Comparison of ENCODE assay signal across 11 cellular contexts in the genomic region with DNA sequence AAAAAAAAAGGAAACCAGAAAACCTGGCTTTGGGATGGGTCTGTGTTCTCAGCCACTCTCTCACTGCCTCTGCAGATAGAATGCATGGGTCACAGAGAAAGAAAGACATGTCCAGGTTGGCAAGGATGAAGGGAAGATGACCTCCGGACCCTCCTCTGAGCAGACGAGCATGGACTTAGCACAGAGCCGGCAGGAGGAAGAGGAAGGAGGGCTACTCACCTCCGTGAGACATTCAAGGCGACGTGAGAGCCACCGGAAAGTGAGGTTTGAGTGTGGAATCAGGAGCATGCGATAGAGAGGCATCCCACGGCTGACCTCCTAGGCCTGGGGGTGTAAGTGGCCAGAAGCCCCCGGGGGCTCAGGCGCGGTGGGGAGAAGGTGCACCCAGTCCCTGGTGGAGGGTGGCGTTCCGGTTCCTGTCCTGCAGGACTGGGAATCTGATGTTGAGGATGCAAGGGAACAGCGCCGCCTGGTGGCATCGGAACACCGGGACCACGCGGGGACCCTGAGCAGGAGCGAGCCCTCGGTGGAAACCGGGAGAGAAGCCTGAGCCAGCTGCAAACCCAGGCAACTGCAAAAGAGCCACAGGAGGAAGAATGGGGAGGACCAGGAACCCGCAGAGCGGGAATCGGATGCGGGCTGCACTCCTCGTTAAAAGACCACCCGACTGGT. TPM values are rescaled to one million over a fixed set of nuclear protein-coding genes. Genes with fewer than 3 reads are reported as not detected.
DNase-seq lines count a peak whose midpoint lies in the region; ATAC-seq, FAIRE-seq and TF ChIP-seq lines count a peak whose summit lies in the region.
"Not testable (repeated sequence)": the region's sequence is repeated elsewhere in the genome, so short reads cannot be mapped to it uniquely, and the experiment has no call there.
"Had no signal": no experiment of that assay in that cellular context is flagged by ENCODE, and none has a peak within 500 bp of the region (broad histone marks: within the 10 kb centered on the region; RNA-seq: fewer than 3 reads in every experiment).

No MANE protein-coding gene starts in this region.

- FAIRE-seq in GM12878 (lab: Jason Lieb, UNC), result not testable (repeated sequence)

- POLR2A ChIA-PET in GM12878 (lab: Charles Lee), result not testable (repeated sequence)

- TF ChIP-seq RAD21 in GM12878 (IDR thresholded peaks at IDR 0.05; ENCODE audit: insufficient read depth, low read depth, low read length), result not testable (repeated sequence)

- not testable (repeated sequence) for H3K9me3 ChIP-seq in GM12878 (replicated peaks; ENCODE audit: control insufficient read depth, insufficient read depth, low read length); right cardiac atrium (ENCODE audit: control insufficient read depth, low read length); right lobe of liver

- in situ Hi-C loops in GM12878 (cut with MboI), result not testable (repeated sequence)

- CTCF ChIA-PET in GM12878 (lab: Yijun Ruan, JAX), result not testable (repeated sequence)

- not testable (repeated sequence) for H3K27ac Mint-ChIP-seq in stimulated activated naive CD8-positive, alpha-beta T cell treated with anti-CD3 and anti-CD28 coated beads, Interleukin-15, amount 100 ng/mL, for 72 hours

- not testable (repeated sequence) for H3K36me3 ChIP-seq in GM12878 (ENCODE audit: control insufficient read depth in 2 of 2, insufficient read depth in 2 of 2, low read length in 1 of 2); right lobe of liver

- not testable (repeated sequence) for BruUV-seq in GM12878 (replicated peaks; lab: Mats Ljungman, UMichigan)

- intact Hi-C loops in GM12878 (cut with micrococcal nuclease; ENCODE audit: unreplicated experiment); Right ventricle myocardium inferior (cut with DNase I); right cardiac atrium (cut with DNase I); right lobe of liver (cut with DNase I): not testable (repeated sequence)

- H3K4me2 ChIP-seq in GM12878 (ENCODE audit: control insufficient read depth, insufficient read depth), result not testable (repeated sequence)

- DNase-seq in GM12878 (ENCODE audit: low read depth, low spot score); Right ventricle myocardium inferior (ENCODE audit: missing footprints); right cardiac atrium; right lobe of liver; stimulated activated naive CD8-positive, alpha-beta T cell treated with anti-CD3 and anti-CD28 coated beads, Interleukin-15, amount 100 ng/mL, for 72 hours: not testable (repeated sequence)

- H3K27me3 ChIP-seq in GM12878 (replicated peaks in 1 of 2; ENCODE audit: control insufficient read depth in 2 of 2, insufficient read depth in 2 of 2, low read length in 1 of 2); right cardiac atrium (ENCODE audit: control insufficient read depth, insufficient read depth); right lobe of liver: not testable (repeated sequence)

- H3K9me3 Mint-ChIP-seq in stimulated activated naive CD8-positive, alpha-beta T cell treated with anti-CD3 and anti-CD28 coated beads, Interleukin-15, amount 100 ng/mL, for 72 hours, result not testable (repeated sequence)

- not testable (repeated sequence) for H4K20me1 ChIP-seq in GM12878 (ENCODE audit: control insufficient read depth, insufficient read depth)

- not testable (repeated sequence) for TF ChIP-seq CTCF in GM12878 (IDR thresholded peaks at IDR 0.05 in 2 of 3, conservative IDR thresholded peaks at IDR 0.05 in 1 of 3; ENCODE audit: control insufficient read depth in 2 of 3, extremely low read depth in 1 of 3, insufficient read depth in 1 of 3, low read depth in 3 of 3, low read length in 3 of 3); right lobe of liver (IDR thresholded peaks at IDR 0.05)

- H3K27ac ChIP-seq in GM12878 (ENCODE audit: control insufficient read depth, insufficient read depth); right cardiac atrium (ENCODE audit: low read length); right lobe of liver: not testable (repeated sequence)

- not testable (repeated sequence) for H3K79me2 ChIP-seq in GM12878 (ENCODE audit: control insufficient read depth, insufficient read depth, low read length)

- not testable (repeated sequence) for TF ChIP-seq POLR2A in GM12878 (IDR thresholded peaks at IDR 0.05; ENCODE audit: low read depth, low read length); right lobe of liver (IDR thresholded peaks at IDR 0.05)

- H3K27me3 Mint-ChIP-seq in stimulated activated naive CD8-positive, alpha-beta T cell treated with anti-CD3 and anti-CD28 coated beads, Interleukin-15, amount 100 ng/mL, for 72 hours, result not testable (repeated sequence)

- RAD21 ChIA-PET in GM12878 (lab: Charles Lee; ENCODE audit: unreplicated experiment), result not testable (repeated sequence)

- TF ChIP-seq EP300 in GM12878 (IDR thresholded peaks at IDR 0.05; ENCODE audit: borderline replicate concordance in 1 of 2, control insufficient read depth in 1 of 2, low read depth in 2 of 2, low read length in 2 of 2), result not testable (repeated sequence)

- H3K4me1 Mint-ChIP-seq in stimulated activated naive CD8-positive, alpha-beta T cell treated with anti-CD3 and anti-CD28 coated beads, Interleukin-15, amount 100 ng/mL, for 72 hours, result not testable (repeated sequence)

- not testable (repeated sequence) for H3K4me3 ChIP-seq in GM12878; right cardiac atrium (ENCODE audit: low read length); right lobe of liver

- not testable (repeated sequence) for H3K4me1 ChIP-seq in GM12878 (ENCODE audit: control insufficient read depth, insufficient read depth, low read length); right cardiac atrium (ENCODE audit: control insufficient read depth, insufficient read depth, low read length); right lobe of liver

- H2AFZ ChIP-seq in GM12878 (ENCODE audit: control insufficient read depth, low read depth, low read length), result not testable (repeated sequence)

- not testable (repeated sequence) for H3K9ac ChIP-seq in GM12878 (ENCODE audit: control insufficient read depth, insufficient read depth, low read length)

- not testable (repeated sequence) for H3K4me3 Mint-ChIP-seq in stimulated activated naive CD8-positive, alpha-beta T cell treated with anti-CD3 and anti-CD28 coated beads, Interleukin-15, amount 100 ng/mL, for 72 hours

- SMC1A ChIA-PET in GM12878 (lab: Charles Lee; ENCODE audit: uncharacterized antibody, unreplicated experiment), result not testable (repeated sequence)

- no CpG with 5 or more reads among the region's 29 CpGs for WGBS in GM12878 (ENCODE audit: insufficient coverage, insufficient replicate concordance, low lambda C conversion rate, missing lambda C conversion rate)
- no CpG with 5 or more reads among the region's 29 CpGs for WGBS in right cardiac atrium
- WGBS in right lobe of liver (ENCODE audit: insufficient coverage, low coverage, low lambda C conversion rate, missing lambda C conversion rate), result no CpG with 5 or more reads among the region's 29 CpGs

- ATAC-seq in HG03432 (IDR thresholded peaks at IDR 0.05; ENCODE audit: unreplicated experiment) (peak; percentile 45), SK-N-SH treated with all-trans-retinoic acid at 6 μM for 48 hours (peak; percentile 91), GM12878 (peak; percentile 49; the same call in 2 of the 3 replicates), Right ventricle myocardium inferior (peak; percentile 9), right cardiac atrium (peak; percentile 20 to 53), right lobe of liver (peak; percentile 31 to 64 (median 46))
- peak; percentile 22 for ATAC-seq in stimulated activated naive CD8-positive, alpha-beta T cell treated with anti-CD3 and anti-CD28 coated beads, Interleukin-15, amount 100 ng/mL, for 72 hours

RNA-seq across cellular contexts. Expression of a gene that starts 32.2 kb away (rescaled TPM):
- not detected in 2 replicates for total RNA-seq in GM12878 (2013; cell fraction: nucleolus; rRNA removed)
- total RNA-seq in GM12878 (2014; rRNA removed) (not detected in 2 replicates), GM12878 (2014; rRNA removed; fragmentation: Illumina TruSeq; extraction: Trizol) (not detected in 2 replicates), GM12878 (2021) (not detected in 2 replicates), Right ventricle myocardium inferior (0.41 TPM), right cardiac atrium (1 to 10 TPM in 3 of 4 donors, under 1 TPM in 1; 0.34 to 1.3 (median 1.1) TPM), right lobe of liver (under 1 TPM in 5 of 6 experiments, not detected in 1; 0.24 to 0.80 (median 0.74) TPM)
- polyA plus RNA-seq in GM12878 (2011; ENCODE audit: low read depth), result not detected
- polyA plus RNA-seq in GM12878 (2011; rRNA removed) (not detected in 2 replicates), GM12878 (2014; fragmentation: Illumina TruSeq; extraction: Trizol) (not detected in 2 replicates), GM12878 (2014; fragmentation: Nextera tagmentation; extraction: Ambion mirVana) (not detected), GM12878 (2014; rRNA removed) (not detected in 2 replicates), GM12878 (2016; fragmentation: Nextera tagmentation; extraction: Ambion mirVana) (not detected), right cardiac atrium (1.5 TPM)
- not detected in 2 replicates for polyA plus RNA-seq in GM12878 (2011; cell fraction: cytosol; rRNA removed)
- polyA plus RNA-seq in GM12878 (2011; cell fraction: nucleus; rRNA removed), result 0.07 TPM in 1 of 2 replicates, not detected in the other
- polyA plus RNA-seq in GM12878 (2012), result not detected in 2 replicates
- not detected in 2 replicates for polyA minus RNA-seq in GM12878 (2011; rRNA and poly(A)+ RNA removed)
- polyA minus RNA-seq in GM12878 (2011; cell fraction: cytosol; rRNA and poly(A)+ RNA removed), result not detected in 2 replicates
- polyA minus RNA-seq in GM12878 (2011; cell fraction: nucleus; rRNA and poly(A)+ RNA removed), result not detected in 2 replicates
- total RNA-seq: CD4-positive, alpha-beta memory T cell; G401; HT-29 had no signal
- polyA plus RNA-seq: CD4-positive, alpha-beta memory T cell had no signal

RNA-seq across cellular contexts. Expression of a gene that starts 44.5 kb away (rescaled TPM):
- total RNA-seq in GM12878 (2013; cell fraction: nucleolus; rRNA removed), result 0.15 TPM in 1 of 2 replicates, not detected in the other
- total RNA-seq in GM12878 (2014; rRNA removed) (not detected in 2 replicates), GM12878 (2014; rRNA removed; fragmentation: Illumina TruSeq; extraction: Trizol) (not detected in 2 replicates), GM12878 (2021) (not detected in 2 replicates), Right ventricle myocardium inferior (not detected), right cardiac atrium (under 1 TPM in 1 of 4 donors, not detected in 3; 0.12 TPM), right lobe of liver (not detected)
- polyA plus RNA-seq in GM12878 (2011; ENCODE audit: low read depth), result not detected
- polyA plus RNA-seq in GM12878 (2011; rRNA removed) (not detected in 2 replicates), GM12878 (2014; fragmentation: Illumina TruSeq; extraction: Trizol) (0.03 TPM in 1 of 2 replicates, not detected in the other), GM12878 (2014; fragmentation: Nextera tagmentation; extraction: Ambion mirVana) (not detected), GM12878 (2014; rRNA removed) (not detected in 2 replicates), GM12878 (2016; fragmentation: Nextera tagmentation; extraction: Ambion mirVana) (not detected), right cardiac atrium (0.09 TPM)
- not detected in 2 replicates for polyA plus RNA-seq in GM12878 (2011; cell fraction: cytosol; rRNA removed)
- polyA plus RNA-seq in GM12878 (2011; cell fraction: nucleus; rRNA removed), result not detected in 2 replicates
- polyA plus RNA-seq in GM12878 (2012), result not detected in 2 replicates
- not detected in 2 replicates for polyA minus RNA-seq in GM12878 (2011; rRNA and poly(A)+ RNA removed)
- not detected in 2 replicates for polyA minus RNA-seq in GM12878 (2011; cell fraction: cytosol; rRNA and poly(A)+ RNA removed)
- not detected in 2 replicates for polyA minus RNA-seq in GM12878 (2011; cell fraction: nucleus; rRNA and poly(A)+ RNA removed)
- total RNA-seq: CD4-positive, alpha-beta memory T cell; G401; GM23248; HT-29 had no signal
- polyA plus RNA-seq: CD4-positive, alpha-beta memory T cell had no signal

Comparison
In these comparisons a context has a peak if more than half of its experiments do, and no peak if none do; other contexts are left out.
1. ATAC-seq: peak in every context shown above with its lines; median percentile 91 in SK-N-SH treated with all-trans-retinoic acid at 6 μM for 48 hours; 49 in GM12878; 46 in right lobe of liver; 45 in HG03432; 36 in right cardiac atrium; 22 in stimulated activated naive CD8-positive, alpha-beta T cell treated with anti-CD3 and anti-CD28 coated beads, Interleukin-15, amount 100 ng/mL, for 72 hours; 9 in Right ventricle myocardium inferior.